In the genomic region with DNA sequence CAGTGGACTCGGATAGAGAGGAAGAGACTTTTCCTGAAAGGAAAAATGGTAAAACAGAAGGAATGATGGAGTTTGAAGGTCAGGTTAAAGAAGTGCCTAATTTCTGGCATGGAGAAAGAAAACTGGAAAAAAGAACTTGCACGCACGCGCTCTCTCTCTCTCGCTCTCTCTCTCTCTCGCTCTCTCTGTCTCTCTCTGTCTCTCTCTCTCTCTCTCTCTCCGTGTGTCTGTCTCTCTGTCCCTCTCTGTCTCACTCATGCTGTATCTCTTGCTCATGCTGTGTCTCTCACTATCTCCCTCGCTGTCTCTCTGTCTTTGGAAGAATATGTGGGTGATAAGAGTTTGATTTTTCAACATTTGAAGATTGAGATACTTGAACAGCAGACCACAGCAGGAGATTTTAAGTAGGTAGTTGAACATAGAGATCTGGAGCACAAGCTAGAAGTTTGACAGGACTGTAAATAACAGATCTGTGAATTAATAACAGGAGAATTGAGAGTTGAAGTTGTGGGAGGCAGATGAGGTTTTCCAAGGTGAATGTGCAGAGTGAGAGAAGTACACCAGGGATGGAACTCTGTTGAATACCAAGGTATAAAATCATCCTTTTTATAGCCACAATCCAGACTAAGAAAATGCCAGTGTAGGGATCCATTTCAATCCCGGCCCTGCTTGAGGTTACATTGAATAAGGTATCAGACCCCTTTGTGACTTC, we compare ENCODE assay signal across 13 cellular contexts. TPM values are rescaled to one million over a fixed set of nuclear protein-coding genes. Genes with fewer than 3 reads are reported as not detected.
A peak's percentile ranks its signal among the peaks of the same experiment; 100 is the strongest.
DNase-seq lines count a peak whose midpoint lies in the region.
"Had no signal": no experiment of that assay in that cellular context is flagged by ENCODE, and none has a peak within 500 bp of the region (broad histone marks: within the 10 kb centered on the region; RNA-seq: fewer than 3 reads in every experiment).

No MANE protein-coding gene starts in this region.

- H3K4ac ChIP-seq in mesenchymal stem cell (ENCODE audit: low read depth in 1 of 2, low read length in 2 of 2), result no peak overlapping the region

- no peak overlapping the region for H2BK5ac ChIP-seq in mesenchymal stem cell (ENCODE audit: low read depth, low read length, poor library complexity, severe bottlenecking)

- no peak overlapping the region for H2BK12ac ChIP-seq in mesenchymal stem cell (ENCODE audit: low read length in 2 of 2)

- no peak overlapping the region for H3K18ac ChIP-seq in mesenchymal stem cell (ENCODE audit: low read depth in 1 of 2, low read length in 2 of 2)

- H3K4me2 ChIP-seq in mesenchymal stem cell (ENCODE audit: low read length, poor library complexity, severe bottlenecking), result peak overlapping the region; percentile 38

- peak overlapping the region; percentile 12 for H3K27ac Mint-ChIP-seq in T-helper 1 cell treated with Interleukin-12 subunit alpha and Interleukin-12 subunit beta and Interleukin-4 antibody, amounts not matched to agents 30 μg/mL and 1 μg/mL, for 36 hours
- H3K27ac Mint-ChIP-seq in activated T-helper 2 cell treated with anti-CD3 and anti-CD28 coated beads, Interferon-gamma antibody, Interleukin-2, Interleukin-4, amounts not matched to agents 10 μg/mL and 5 μg/mL and 100 μg/mL, durations not matched to agents 14 hours and 24 hours and 36 hours, result peak overlapping the region; percentile 26

- no peak overlapping the region for H3K4me3 Mint-ChIP-seq in T-helper 1 cell treated with Interleukin-12 subunit alpha and Interleukin-12 subunit beta and Interleukin-4 antibody, amounts not matched to agents 30 μg/mL and 1 μg/mL, for 36 hours
- H3K4me3 Mint-ChIP-seq in activated T-helper 2 cell treated with anti-CD3 and anti-CD28 coated beads, Interferon-gamma antibody, Interleukin-2, Interleukin-4, amounts not matched to agents 10 μg/mL and 5 μg/mL and 100 μg/mL, durations not matched to agents 14 hours and 24 hours and 36 hours (ENCODE audit: low read depth), result no peak overlapping the region

- H2AFZ ChIP-seq in mesenchymal stem cell (ENCODE audit: low read depth, low read length), result no peak overlapping the region

- H3K4me1 ChIP-seq in mesenchymal stem cell (ENCODE audit: control insufficient read depth, insufficient read depth, low read depth, low read length), result peaks cover 7% of the 10 kb centered on the region

- H4K8ac ChIP-seq in mesenchymal stem cell (ENCODE audit: low read length), result no peak overlapping the region

- H3K27ac ChIP-seq in mesenchymal stem cell (ENCODE audit: low read length, poor library complexity, severe bottlenecking), result peak overlapping the region; percentile 95
- H3K27ac ChIP-seq: 22Rv1 had no signal

- no peaks in the 10 kb centered on the region for H3K9me3 ChIP-seq in mesenchymal stem cell (ENCODE audit: control insufficient read depth, low read length)
- H3K9me3 ChIP-seq: heart left ventricle had no signal

- no peak overlapping the region for H2BK15ac ChIP-seq in mesenchymal stem cell (ENCODE audit: low read depth, poor library complexity, severe bottlenecking)

- H2BK120ac ChIP-seq in mesenchymal stem cell (ENCODE audit: low read depth, low read length), result no peak overlapping the region

- peaks cover 8% of the 10 kb centered on the region for H3K79me1 ChIP-seq in mesenchymal stem cell (replicated peaks; ENCODE audit: low read length, poor library complexity, severe bottlenecking)

- no peaks in the 10 kb centered on the region for H3K27me3 Mint-ChIP-seq in T-helper 1 cell treated with Interleukin-12 subunit alpha and Interleukin-12 subunit beta and Interleukin-4 antibody, amounts not matched to agents 30 μg/mL and 1 μg/mL, for 36 hours (ENCODE audit: low read depth)
- no peaks in the 10 kb centered on the region for H3K27me3 Mint-ChIP-seq in activated T-helper 2 cell treated with anti-CD3 and anti-CD28 coated beads, Interferon-gamma antibody, Interleukin-2, Interleukin-4, amounts not matched to agents 10 μg/mL and 5 μg/mL and 100 μg/mL, durations not matched to agents 14 hours and 24 hours and 36 hours (ENCODE audit: low read depth)

- H2AK5ac ChIP-seq in mesenchymal stem cell (ENCODE audit: low read length, severe bottlenecking), result peak overlapping the region; percentile 26

- H3K36me3 Mint-ChIP-seq in T-helper 1 cell treated with Interleukin-12 subunit alpha and Interleukin-12 subunit beta and Interleukin-4 antibody, amounts not matched to agents 30 μg/mL and 1 μg/mL, for 36 hours (ENCODE audit: low read depth), result peaks cover 14% of the 10 kb centered on the region
- peaks cover 3% of the 10 kb centered on the region for H3K36me3 Mint-ChIP-seq in activated T-helper 2 cell treated with anti-CD3 and anti-CD28 coated beads, Interferon-gamma antibody, Interleukin-2, Interleukin-4, amounts not matched to agents 10 μg/mL and 5 μg/mL and 100 μg/mL, durations not matched to agents 14 hours and 24 hours and 36 hours (ENCODE audit: low read depth)

- H3K9ac ChIP-seq in mesenchymal stem cell (ENCODE audit: low read length), result no peak overlapping the region

- H3K27me3 ChIP-seq in mesenchymal stem cell (ENCODE audit: control insufficient read depth in 1 of 2, insufficient read depth in 1 of 2, low read length in 2 of 2), result no peaks in the 10 kb centered on the region
- H3K27me3 ChIP-seq: heart left ventricle had no signal

- no peak overlapping the region for H3K4me3 ChIP-seq in mesenchymal stem cell (ENCODE audit: insufficient read depth in 1 of 2, low read depth in 1 of 2, low read length in 2 of 2)
- H3K4me3 ChIP-seq: heart left ventricle had no signal

- intact Hi-C loops in activated T-helper 2 cell treated with anti-CD3 and anti-CD28 coated beads, Interferon-gamma antibody, Interleukin-2, Interleukin-4, amounts not matched to agents 10 μg/mL and 5 μg/mL and 100 μg/mL, durations not matched to agents 14 hours and 24 hours and 36 hours (cut with micrococcal nuclease), result no loop called here

- no peak for DNase-seq in T-helper 1 cell
- DNase-seq in EH (ENCODE audit: low read depth), result peak; percentile 37
- no peak for DNase-seq in activated T-helper 2 cell treated with anti-CD3 and anti-CD28 coated beads, Interferon-gamma antibody, Interleukin-2, Interleukin-4, amounts not matched to agents 10 μg/mL and 5 μg/mL and 100 μg/mL, durations not matched to agents 14 hours and 24 hours and 36 hours (ENCODE audit: low spot score)
- DNase-seq in mesenchymal stem cell, result no peak
- DNase-seq in activated CD4-positive, CD25-positive, alpha-beta regulatory T cell treated with anti-CD3 and anti-CD28 coated beads, Interleukin-2, amount 50 U/mL, for 72 hours, result no peak
- no peak for DNase-seq in NK-92 treated with Interleukin-12 subunit alpha and Interleukin-12 subunit beta, amount 100 ng/mL, for 24 hours (lab: John Stamatoyannopoulos, UW)
- no peak for DNase-seq in DMS114 treated with DMSO at 0.1 percent for 48 hours (lab: John Stamatoyannopoulos, UW; ENCODE audit: unreplicated experiment)
- DNase-seq: activated CD4-positive, alpha-beta T cell treated with anti-CD3 and anti-CD28 coated beads for 48 hours; activated effector memory CD4-positive, alpha-beta T cell treated with anti-CD3 and anti-CD28 coated beads, Interleukin-2, amount 50 U/mL, for 16 hours; heart left ventricle; NCI-H446 had no signal

- 93% methylated on average over 9 of the region's 9 CpGs for WGBS in mesenchymal stem cell

- H3K4me1 Mint-ChIP-seq in T-helper 1 cell treated with Interleukin-12 subunit alpha and Interleukin-12 subunit beta and Interleukin-4 antibody, amounts not matched to agents 30 μg/mL and 1 μg/mL, for 36 hours (ENCODE audit: low read depth), result peaks cover 41% of the 10 kb centered on the region
- peaks cover 35% of the 10 kb centered on the region for H3K4me1 Mint-ChIP-seq in activated T-helper 2 cell treated with anti-CD3 and anti-CD28 coated beads, Interferon-gamma antibody, Interleukin-2, Interleukin-4, amounts not matched to agents 10 μg/mL and 5 μg/mL and 100 μg/mL, durations not matched to agents 14 hours and 24 hours and 36 hours (ENCODE audit: low read depth)

- H3K9me3 Mint-ChIP-seq in T-helper 1 cell treated with Interleukin-12 subunit alpha and Interleukin-12 subunit beta and Interleukin-4 antibody, amounts not matched to agents 30 μg/mL and 1 μg/mL, for 36 hours, result peaks cover 6% of the 10 kb centered on the region
- H3K9me3 Mint-ChIP-seq in activated T-helper 2 cell treated with anti-CD3 and anti-CD28 coated beads, Interferon-gamma antibody, Interleukin-2, Interleukin-4, amounts not matched to agents 10 μg/mL and 5 μg/mL and 100 μg/mL, durations not matched to agents 14 hours and 24 hours and 36 hours, result peaks cover 4% of the 10 kb centered on the region

- no peak overlapping the region for H3K23ac ChIP-seq in mesenchymal stem cell (ENCODE audit: low read length in 2 of 2)

- H3K36me3 ChIP-seq in mesenchymal stem cell (ENCODE audit: control insufficient read depth in 1 of 2, insufficient read depth in 2 of 2, low read depth in 1 of 2, low read length in 2 of 2), result no peaks in the 10 kb centered on the region
- H3K36me3 ChIP-seq: heart left ventricle had no signal

- H3K14ac ChIP-seq in mesenchymal stem cell (ENCODE audit: low read length in 2 of 2), result no peak overlapping the region

- H4K91ac ChIP-seq in mesenchymal stem cell (ENCODE audit: low read length), result no peak overlapping the region

RNA-seq across cellular contexts. Expression of gene ADD3, which starts 33.1 kb away (rescaled TPM):
- 37.8 and 47.4 TPM in 2 replicates for total RNA-seq in activated T-helper 2 cell treated with anti-CD3 and anti-CD28 coated beads, Interferon-gamma antibody, Interleukin-2, Interleukin-4, amounts not matched to agents 10 μg/mL and 5 μg/mL and 100 μg/mL, durations not matched to agents 14 hours and 24 hours and 36 hours
- polyA plus RNA-seq in mesenchymal stem cell (2013, experiment 1 of 2), result 75.7 TPM
- 72.5 TPM for polyA plus RNA-seq in mesenchymal stem cell (2013, experiment 2 of 2)
